7 cellular contexts compared by ENCODE assay signal in genomic region chr12:76020281-76020680, GRCh38. TPM values are rescaled to one million over a fixed set of nuclear protein-coding genes. Genes with fewer than 3 reads are reported as not detected.
DNase-seq lines count a peak whose midpoint lies in the region; ATAC-seq and TF ChIP-seq lines count a peak whose summit lies in the region.

No MANE protein-coding gene starts in this region.

- H3K4me3 Mint-ChIP-seq in activated CD4-positive, alpha-beta memory T cell treated with anti-CD3 and anti-CD28 coated beads, Interleukin-2, amount 10 ng/mL, durations not matched to agents 7 days and 5 days, result peak overlapping the region; percentile 53

- no peaks in the 10 kb centered on the region for H3K9me2 ChIP-seq in Loucy (replicated peaks; ENCODE audit: low read depth, low read length)

- peak overlapping the region; percentile 74 for H3K9ac ChIP-seq in Loucy (ENCODE audit: low read depth, low read length, poor library complexity, severe bottlenecking)

- H3K4me1 Mint-ChIP-seq in activated CD4-positive, alpha-beta memory T cell treated with anti-CD3 and anti-CD28 coated beads, Interleukin-2, amount 10 ng/mL, durations not matched to agents 7 days and 5 days, result peaks cover 69% of the 10 kb centered on the region

- peaks cover 10% of the 10 kb centered on the region for H3K36me3 Mint-ChIP-seq in activated CD4-positive, alpha-beta memory T cell treated with anti-CD3 and anti-CD28 coated beads, Interleukin-2, amount 10 ng/mL, durations not matched to agents 7 days and 5 days (ENCODE audit: low read depth)

- CTCF ChIA-PET in activated CD4-positive, alpha-beta memory T cell treated with anti-CD3 and anti-CD28 coated beads, Interleukin-2, amount 10 ng/mL, durations not matched to agents 7 days and 5 days (lab: Charles Lee), result interaction anchor here (0.9 to 3.5 kb wide), 11 partner anchors 8 to 535 kb away, joined by 3 to 55 read pairs (median 4); partner anchors contain the start of gene PHLDA1

- no peaks in the 10 kb centered on the region for H3K9me3 Mint-ChIP-seq in activated CD4-positive, alpha-beta memory T cell treated with anti-CD3 and anti-CD28 coated beads, Interleukin-2, amount 10 ng/mL, durations not matched to agents 7 days and 5 days

- no peaks in the 10 kb centered on the region for H3K27me3 Mint-ChIP-seq in activated CD4-positive, alpha-beta memory T cell treated with anti-CD3 and anti-CD28 coated beads, Interleukin-2, amount 10 ng/mL, durations not matched to agents 7 days and 5 days

- H2AFZ ChIP-seq in Loucy (ENCODE audit: low read length), result peak overlapping the region; percentile 73

- H3K9me3 ChIP-seq in Loucy (ENCODE audit: insufficient read depth, low read depth, low read length), result no peaks in the 10 kb centered on the region

- no peaks in the 10 kb centered on the region for H4K20me1 ChIP-seq in Loucy (ENCODE audit: insufficient read depth, low read length, poor library complexity, severe bottlenecking)

- peak overlapping the region; percentile 83 for H3K4me2 ChIP-seq in Loucy (ENCODE audit: low read depth, low read length, poor library complexity, severe bottlenecking)

- no peaks in the 10 kb centered on the region for H3K79me2 ChIP-seq in Loucy (ENCODE audit: insufficient read depth, low read length)

- POLR2A ChIA-PET in activated CD4-positive, alpha-beta memory T cell treated with anti-CD3 and anti-CD28 coated beads, Interleukin-2, amount 10 ng/mL, durations not matched to agents 7 days and 5 days (lab: Charles Lee), result interaction anchor here (0.8 to 5.5 kb wide), 33 partner anchors 8 to 539 kb away, joined by 3 to 246 read pairs (median 4); partner anchors contain the start of genes BBS10, GLIPR1, KRR1 and PHLDA1

- peak; percentile 60 for ATAC-seq in GM21576 (IDR thresholded peaks at IDR 0.05; ENCODE audit: unreplicated experiment)

- no peaks in the 10 kb centered on the region for H3K36me3 ChIP-seq in Loucy (ENCODE audit: insufficient read depth, low read length)

- peaks cover 17% of the 10 kb centered on the region; the same call in 1 of the 2 replicates for H3F3A ChIP-seq in Loucy (ENCODE audit: low read depth)

- H3K4me1 ChIP-seq in Loucy (ENCODE audit: insufficient read depth, low read length, poor library complexity, severe bottlenecking), result peaks cover 39% of the 10 kb centered on the region

- H3K27me3 ChIP-seq in Loucy (ENCODE audit: insufficient read depth, low read length, poor library complexity, severe bottlenecking), result no peaks in the 10 kb centered on the region

- in situ Hi-C loops in G401 (cut with HindIII; ENCODE audit: low sequenced_read_pairs), result no loop called here

- peak overlapping the region; percentile 100 for H3K27ac Mint-ChIP-seq in activated CD4-positive, alpha-beta memory T cell treated with anti-CD3 and anti-CD28 coated beads, Interleukin-2, amount 10 ng/mL, durations not matched to agents 7 days and 5 days

- peak; percentile 92 for DNase-seq in activated CD4-positive, alpha-beta memory T cell treated with anti-CD3 and anti-CD28 coated beads, Interleukin-2, amount 10 ng/mL, durations not matched to agents 7 days and 5 days
- DNase-seq in epithelial cell of esophagus (ENCODE audit: low read depth) (peak; percentile 84), G401 (ENCODE audit: low spot score) (no peak), hippocampal formation (lab: John Stamatoyannopoulos, UW) (no peak)
- DNase-seq in stimulated activated CD4-positive, alpha-beta T cell treated with anti-CD3 and anti-CD28 coated beads, Interleukin-12 subunit alpha, Interleukin-12 subunit beta, amount 100 ng/mL, for 4 hours, result peak; percentile 41

- no peak for TF ChIP-seq CTCF in Loucy (conservative IDR thresholded peaks at IDR 0.05; ENCODE audit: low read length)
- no peak for TF ChIP-seq CTCF in epithelial cell of esophagus (IDR thresholded peaks at IDR 0.05; ENCODE audit: insufficient read depth, low read depth, low read length, missing control alignments)

- H3K4me3 ChIP-seq in Loucy (ENCODE audit: low read length, poor library complexity, severe bottlenecking), result peak overlapping the region; percentile 61
- no peak overlapping the region for H3K4me3 ChIP-seq in epithelial cell of esophagus (ENCODE audit: low read length)

RNA-seq across cellular contexts. Expression of gene PHLDA1, which starts 11.3 kb away (rescaled TPM):
- total RNA-seq in activated CD4-positive, alpha-beta memory T cell treated with anti-CD3 and anti-CD28 coated beads, Interleukin-2, amount 10 ng/mL, durations not matched to agents 7 days and 5 days, result 10 to 100 TPM; 42.8 TPM
- 3.5 and 3.7 TPM in 2 replicates for total RNA-seq in G401 (2014; rRNA removed; shearing (Covaris generic))

Comparison
In these comparisons a context has a peak if more than half of its experiments do, and no peak if none do; other contexts are left out.
1. DNase-seq: peak in activated CD4-positive, alpha-beta memory T cell treated with anti-CD3 and anti-CD28 coated beads, Interleukin-2, amount 10 ng/mL, durations not matched to agents 7 days and 5 days (single experiment), epithelial cell of esophagus (single experiment) and stimulated activated CD4-positive, alpha-beta T cell treated with anti-CD3 and anti-CD28 coated beads, Interleukin-12 subunit alpha, Interleukin-12 subunit beta, amount 100 ng/mL, for 4 hours (single experiment); none in G401 (single experiment) and hippocampal formation (0 of 2).